Comparison of ENCODE assay signal across 16 cellular contexts in the genomic region with DNA sequence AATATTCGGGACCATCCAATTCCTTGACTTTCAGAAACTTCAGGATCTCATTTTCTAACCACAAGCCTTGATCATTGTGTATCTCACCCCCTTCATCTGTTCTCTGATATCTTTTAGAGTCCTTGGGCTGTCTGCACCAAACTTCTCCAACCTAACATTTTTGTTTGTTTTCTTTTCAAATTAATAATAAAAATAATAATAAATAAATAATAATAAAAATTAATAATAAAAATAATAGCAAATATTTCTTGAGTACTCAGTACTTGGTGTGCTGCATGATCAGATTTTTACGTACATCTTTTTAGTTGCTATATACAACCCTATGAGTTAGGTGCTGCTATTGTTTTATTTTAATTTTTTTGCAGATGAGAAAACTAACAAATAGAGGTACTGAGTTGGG.
DNase-seq lines count a peak whose midpoint lies in the region; ATAC-seq and TF ChIP-seq lines count a peak whose summit lies in the region.
"Had no signal": no experiment of that assay in that cellular context is flagged by ENCODE, and none has a peak within 500 bp of the region (broad histone marks: within the 10 kb centered on the region; RNA-seq: fewer than 3 reads in every experiment).

No MANE protein-coding gene starts in this region.

- TF ChIP-seq POLR2A in gastrocnemius medialis (IDR thresholded peaks at IDR 0.05) (no peak), testis (IDR thresholded peaks at IDR 0.05) (no peak), vagina (IDR thresholded peaks at IDR 0.05) (no peak)

- TF ChIP-seq CTCF in gastrocnemius medialis (IDR thresholded peaks at IDR 0.05 in 4 of 5, conservative IDR thresholded peaks at IDR 0.05 in 1 of 5) (no peak), testis (IDR thresholded peaks at IDR 0.05) (no peak), vagina (IDR thresholded peaks at IDR 0.05) (no peak)

- H3K27ac ChIP-seq in gastrocnemius medialis (peak overlapping the region; percentile 76 to 93 (median 82)), testis (peak overlapping the region; percentile 88 to 94), vagina (peak overlapping the region; percentile 91)

- H3K36me3 ChIP-seq in adipocyte (ENCODE audit: control insufficient read depth, insufficient read depth, low read length, severe bottlenecking) (peaks cover 4% of the 10 kb centered on the region), gastrocnemius medialis (no peaks in the 10 kb centered on the region), testis (ENCODE audit: low read depth, missing control alignments) (no peaks in the 10 kb centered on the region), vagina (no peaks in the 10 kb centered on the region)

- intact Hi-C loops in gastrocnemius medialis (cut with DNase I; ENCODE audit: low total_unique reads): no loop called here
- intact Hi-C loops in testis (cut with DNase I; ENCODE audit: low total_unique reads): no loop called here
- intact Hi-C loops in vagina (cut with DNase I): no loop called here
- intact Hi-C loops in left colon (cut with DNase I, micrococcal nuclease): no loop called here

- peak overlapping the region; percentile 69 for H3K4me3 ChIP-seq in adipocyte (ENCODE audit: low read length)
- H3K4me3 ChIP-seq in gastrocnemius medialis: peak overlapping the region in 2 of 4 donors; percentile 4 to 38
- H3K4me3 ChIP-seq in testis: no peak overlapping the region
- no peak overlapping the region for H3K4me3 ChIP-seq in vagina

- H3K27me3 ChIP-seq in adipocyte (replicated peaks; ENCODE audit: control insufficient read depth, insufficient read depth, low read length) (no peaks in the 10 kb centered on the region), gastrocnemius medialis (no peaks in the 10 kb centered on the region), testis (no peaks in the 10 kb centered on the region), vagina (no peaks in the 10 kb centered on the region)

- no peaks in the 10 kb centered on the region for H3K9me3 ChIP-seq in adipocyte (ENCODE audit: control insufficient read depth, low read length)
- no peaks in the 10 kb centered on the region for H3K9me3 ChIP-seq in gastrocnemius medialis
- H3K9me3 ChIP-seq in testis: no peaks in the 10 kb centered on the region
- no peaks in the 10 kb centered on the region for H3K9me3 ChIP-seq in vagina

- WGBS in testis, 2 donors: 92 to 93% methylated on average over 2 of the region's 2 CpGs

- in situ Hi-C loops in gastrocnemius medialis (cut with MboI; ENCODE audit: low sequenced_read_pairs in 4 of 4): no loop called here

- H3K4me1 ChIP-seq in adipocyte (ENCODE audit: control insufficient read depth, insufficient read depth, low read length) (peaks cover 61% of the 10 kb centered on the region), gastrocnemius medialis (peaks cover 21% of the 10 kb centered on the region in 2 donors), testis (peaks cover 39% of the 10 kb centered on the region), vagina (peaks cover 68% of the 10 kb centered on the region)

- H3K9ac ChIP-seq in adipocyte (ENCODE audit: low read length): no peak overlapping the region

- DNase-seq in adipocyte (ENCODE audit: low read depth) (no peak), gastrocnemius medialis (no peak), testis (no peak), vagina (ENCODE audit: extremely low spot score in 2 of 2) (no peak), left colon (no peak), kidney tubule cell (ENCODE audit: low spot score) (no peak)
- DNase-seq in stimulated activated CD4-positive, alpha-beta T cell treated with anti-CD3 and anti-CD28 coated beads, Interleukin-15, amount 100 ng/mL, for 24 hours: no peak
- DNase-seq: C1 segment of cervical spinal cord; Calu3; CD4-positive, alpha-beta memory T cell; COR-L47; DMS53; DMS79 treated with DMSO at 0.1 percent for 48 hours; GF-D8; H7; HCEC 1CT had no signal

- ATAC-seq in gastrocnemius medialis: no peak
- no peak for ATAC-seq in left colon
